Comparison of ENCODE assay signal across 8 cellular contexts in genomic region chr5:141513627-141514329, GRCh38. TPM values are rescaled to one million over a fixed set of nuclear protein-coding genes. Genes with fewer than 3 reads are reported as not detected.
A peak's percentile ranks its signal among the peaks of the same experiment; 100 is the strongest.
DNase-seq lines count a peak whose midpoint lies in the region; ATAC-seq and TF ChIP-seq lines count a peak whose summit lies in the region.

No MANE protein-coding gene starts in this region.

- H3K4me3 ChIP-seq in SJCRH30 (peak overlapping the region; percentile 49), osteoblast (ENCODE audit: insufficient read depth, low read length) (peak overlapping the region; percentile 75), thyroid gland (replicated peaks in 1 of 3) (peak overlapping the region in 2 of 3 donors; percentile 36 to 47)

- ATAC-seq in HG03159 (IDR thresholded peaks at IDR 0.05; ENCODE audit: unreplicated experiment) = peak; percentile 25
- peak; percentile 75 for ATAC-seq in activated naive CD8-positive, alpha-beta T cell treated with anti-CD3 and anti-CD28 coated beads, Interleukin-2, amount 50 U/mL, for 24 hours
- peak; percentile 66 for ATAC-seq in Right ventricle myocardium superior (ENCODE audit: poor library complexity)

- in situ Hi-C loops in GM13977 (cut with MboI; ENCODE audit: low pct_unique_long_range_greater_than_20kb, low sequenced_read_pairs, unreplicated experiment) = no loop called here

- H3K4me1 Mint-ChIP-seq in activated naive CD8-positive, alpha-beta T cell treated with anti-CD3 and anti-CD28 coated beads, Interleukin-2, amount 50 U/mL, for 24 hours = peaks cover 50% of the 10 kb centered on the region

- H3K79me2 ChIP-seq in osteoblast (ENCODE audit: insufficient read depth, low read length) = peaks cover 8% of the 10 kb centered on the region

- peak overlapping the region; percentile 40 for H2AFZ ChIP-seq in osteoblast (ENCODE audit: low read length)

- WGBS in thyroid gland, 2 donors = 13 to 23% methylated on average over 23 to 29 of the region's 29 CpGs

- H3K4me1 ChIP-seq in SJCRH30 (peaks cover 60% of the 10 kb centered on the region), osteoblast (ENCODE audit: insufficient read depth, low read length) (peaks cover 72% of the 10 kb centered on the region), thyroid gland (peaks cover 22 to 44% of the 10 kb centered on the region in 2 donors)

- TF ChIP-seq CTCF in GM13977 (IDR thresholded peaks at IDR 0.05; ENCODE audit: extremely low read depth, insufficient read depth, missing control alignments) (no peak), osteoblast (IDR thresholded peaks at IDR 0.05; ENCODE audit: extremely low read depth, low read depth, low read length) (no peak), thyroid gland (IDR thresholded peaks at IDR 0.05) (no peak)

- H3K4me2 ChIP-seq in osteoblast (ENCODE audit: insufficient read depth, low read length) = peak overlapping the region; percentile 94

- H3K36me3 ChIP-seq in SJCRH30 = peaks cover 41% of the 10 kb centered on the region
- peaks cover 22% of the 10 kb centered on the region for H3K36me3 ChIP-seq in osteoblast (ENCODE audit: insufficient read depth, low read length)
- H3K36me3 ChIP-seq in thyroid gland = peaks cover 9 to 13% of the 10 kb centered on the region in 2 donors

- H3K9me3 ChIP-seq in SJCRH30 (replicated peaks) (no peaks in the 10 kb centered on the region), osteoblast (ENCODE audit: low read depth, low read length) (no peaks in the 10 kb centered on the region), thyroid gland (no peaks in the 10 kb centered on the region)

- H3K4me3 Mint-ChIP-seq in activated naive CD8-positive, alpha-beta T cell treated with anti-CD3 and anti-CD28 coated beads, Interleukin-2, amount 50 U/mL, for 24 hours = peak overlapping the region; percentile 80

- H3K27ac Mint-ChIP-seq in activated naive CD8-positive, alpha-beta T cell treated with anti-CD3 and anti-CD28 coated beads, Interleukin-2, amount 50 U/mL, for 24 hours = peak overlapping the region; percentile 90

- H3K9me3 Mint-ChIP-seq in activated naive CD8-positive, alpha-beta T cell treated with anti-CD3 and anti-CD28 coated beads, Interleukin-2, amount 50 U/mL, for 24 hours = no peaks in the 10 kb centered on the region

- H3K27me3 Mint-ChIP-seq in activated naive CD8-positive, alpha-beta T cell treated with anti-CD3 and anti-CD28 coated beads, Interleukin-2, amount 50 U/mL, for 24 hours = peaks cover 5% of the 10 kb centered on the region

- H4K20me1 ChIP-seq in osteoblast (ENCODE audit: insufficient read depth, low read length) = no peaks in the 10 kb centered on the region

- DNase-seq in GM13977 (ENCODE audit: low spot score) (peak; percentile 62), SJCRH30 (peak; percentile 88), Right ventricle myocardium superior (peak; percentile 85), osteoblast (ENCODE audit: insufficient read length, low spot score, missing footprints) (peak; percentile 92), thyroid gland (peak; percentile 72 to 77), NOMO-1 treated with DMSO at 0.1 percent for 48 hours (lab: John Stamatoyannopoulos, UW; ENCODE audit: unreplicated experiment) (no peak)
- peak; percentile 73 for DNase-seq in activated naive CD8-positive, alpha-beta T cell treated with anti-CD3 and anti-CD28 coated beads, Interleukin-2, amount 50 U/mL, for 24 hours

- H3K27ac ChIP-seq in SJCRH30 (peak overlapping the region; percentile 94), osteoblast (ENCODE audit: low read depth, low read length) (peak overlapping the region; percentile 96), thyroid gland (peak overlapping the region; percentile 49 to 91 (median 70))

- H3K27me3 ChIP-seq in SJCRH30 (no peaks in the 10 kb centered on the region), osteoblast (ENCODE audit: insufficient read depth, low read length) (no peaks in the 10 kb centered on the region), thyroid gland (no peaks in the 10 kb centered on the region)

- TF ChIP-seq POLR2A in thyroid gland (IDR thresholded peaks at IDR 0.05) = peak in 1 of 2 donors; percentile 41

- H3K36me3 Mint-ChIP-seq in activated naive CD8-positive, alpha-beta T cell treated with anti-CD3 and anti-CD28 coated beads, Interleukin-2, amount 50 U/mL, for 24 hours (ENCODE audit: low read depth) = peaks cover 24% of the 10 kb centered on the region

- intact Hi-C loops in Right ventricle myocardium superior (cut with DNase I) = loop anchor here (2.0 kb wide), 1 partner anchor 37 kb away; no protein-coding TSS in a partner anchor
- intact Hi-C loops in thyroid gland (cut with DNase I) = no loop called here

RNA-seq across cellular contexts. Expression of gene PCDHGC5, which starts 24.9 kb away (rescaled TPM):
- 1.3 and 2.8 TPM in 2 replicates for total RNA-seq in SJCRH30 (2014; rRNA removed; shearing (Covaris generic))
- 3.0 TPM for total RNA-seq in Right ventricle myocardium superior
- 3.6 and 5.3 TPM in 2 replicates for total RNA-seq in osteoblast
- total RNA-seq in thyroid gland = 1 to 10 TPM; 1.8 to 3.4 (median 2.1) TPM

RNA-seq across cellular contexts. Expression of gene PCDHGC4, which starts 28.9 kb away (rescaled TPM):
- 3.4 and 3.6 TPM in 2 replicates for total RNA-seq in SJCRH30 (2014; rRNA removed; shearing (Covaris generic))
- total RNA-seq in Right ventricle myocardium superior (3.0 TPM), osteoblast (2.9 and 3.8 TPM in 2 replicates), thyroid gland (10 to 100 TPM in 1 of 4 donors, 1 to 10 TPM in 3; 2.5 to 10.7 (median 4.8) TPM)

RNA-seq across cellular contexts. Expression of gene PCDHGC3, which starts 38.0 kb away (rescaled TPM):
- 105 and 109 TPM in 2 replicates for total RNA-seq in SJCRH30 (2014; rRNA removed; shearing (Covaris generic))
- total RNA-seq in Right ventricle myocardium superior (17.1 TPM), osteoblast (59.4 and 91.3 TPM in 2 replicates), thyroid gland (10 to 100 TPM; 24.7 to 31.5 (median 27.6) TPM)

Comparison
In these comparisons a context has a peak if more than half of its experiments do, and no peak if none do; other contexts are left out.
1. ATAC-seq: peak in every context shown above with its lines; median percentile 75 in activated naive CD8-positive, alpha-beta T cell treated with anti-CD3 and anti-CD28 coated beads, Interleukin-2, amount 50 U/mL, for 24 hours; 66 in Right ventricle myocardium superior; 25 in HG03159.